Comparison of ENCODE assay signal across 7 cellular contexts in genomic region chr3:179149951-179150350, GRCh38. TPM values are rescaled to one million over a fixed set of nuclear protein-coding genes. Genes with fewer than 3 reads are reported as not detected.
DNase-seq lines count a peak whose midpoint lies in the region; ATAC-seq and TF ChIP-seq lines count a peak whose summit lies in the region.

No MANE protein-coding gene starts in this region.

- DNase-seq in HL-60 (ENCODE audit: low read depth in 1 of 2, low spot score in 1 of 2) = no peak
- no peak for DNase-seq in activated CD8-positive, alpha-beta T cell treated with anti-CD3 and anti-CD28 coated beads for 36 hours
- DNase-seq in COR-L47 (lab: John Stamatoyannopoulos, UW) = no peak
- no peak for DNase-seq in D341Med (ENCODE audit: low spot score)

- peak overlapping the region; percentile 50 to 97 (median 91) for H3K9ac ChIP-seq in subcutaneous abdominal adipose tissue (ENCODE audit: low read length in 5 of 5)

- H3K27me3 ChIP-seq in HL-60 (ENCODE audit: insufficient read depth, poor library complexity, severe bottlenecking) (no peaks in the 10 kb centered on the region), subcutaneous abdominal adipose tissue (ENCODE audit: control insufficient read depth in 5 of 5, insufficient read depth in 4 of 5, low read length in 5 of 5) (no peaks in the 10 kb centered on the region)

- POLR2A ChIA-PET in activated CD8-positive, alpha-beta T cell treated with anti-CD3 and anti-CD28 coated beads for 36 hours (lab: Charles Lee) = interaction anchor here (0.6 to 2.9 kb wide), 12 partner anchors 9 to 413 kb away, joined by 3 to 13 read pairs (median 4); partner anchors contain the start of genes ACTL6A, MFN1 and ZMAT3

- no peaks in the 10 kb centered on the region for H3K36me3 Mint-ChIP-seq in activated CD8-positive, alpha-beta T cell treated with anti-CD3 and anti-CD28 coated beads for 36 hours (ENCODE audit: low read depth)

- H3K4me3 ChIP-seq in HL-60 (replicated peaks; ENCODE audit: insufficient read depth, low read length) (peak overlapping the region; percentile 88; the same call in 1 of the 2 replicates), iPS-18c (ENCODE audit: insufficient read depth, low read depth, low read length) (peak overlapping the region; percentile 72; the same call in 1 of the 2 replicates), subcutaneous abdominal adipose tissue (ENCODE audit: low read depth in 1 of 5, low read length in 5 of 5) (peak overlapping the region; percentile 85 to 96 (median 94))

- H3K27ac ChIP-seq in HL-60 (replicated peaks) (no peak overlapping the region), subcutaneous abdominal adipose tissue (ENCODE audit: low read depth, low read length) (peak overlapping the region; percentile 81)

- H3K27me3 Mint-ChIP-seq in activated CD8-positive, alpha-beta T cell treated with anti-CD3 and anti-CD28 coated beads for 36 hours = no peaks in the 10 kb centered on the region

- no peaks in the 10 kb centered on the region for H3K9me3 Mint-ChIP-seq in activated CD8-positive, alpha-beta T cell treated with anti-CD3 and anti-CD28 coated beads for 36 hours

- H3K4me1 ChIP-seq in subcutaneous abdominal adipose tissue (ENCODE audit: control insufficient read depth in 5 of 5, insufficient read depth in 5 of 5, low read length in 5 of 5) = peaks cover 0 to 25% (median 22%) of the 10 kb centered on the region in 5 donors

- intact Hi-C loops in activated CD8-positive, alpha-beta T cell treated with anti-CD3 and anti-CD28 coated beads for 36 hours (cut with micrococcal nuclease) = loop anchor here (5.0 kb wide), 1 partner anchor 148 kb away; no protein-coding TSS in a partner anchor

- ATAC-seq in activated CD8-positive, alpha-beta T cell treated with anti-CD3 and anti-CD28 coated beads for 36 hours = no peak
- ATAC-seq in HG02798 (IDR thresholded peaks at IDR 0.05; ENCODE audit: poor library complexity, unreplicated experiment) = no peak

- no peak for TF ChIP-seq CTCF in HL-60 (IDR thresholded peaks at IDR 0.05; ENCODE audit: insufficient read depth, low read length)
- no peak for TF ChIP-seq CTCF in activated CD8-positive, alpha-beta T cell treated with anti-CD3 and anti-CD28 coated beads for 36 hours (IDR thresholded peaks at IDR 0.05)

- no peaks in the 10 kb centered on the region for H3K9me3 ChIP-seq in iPS-18c (ENCODE audit: control insufficient read depth, insufficient read depth, low read length)
- H3K9me3 ChIP-seq in subcutaneous abdominal adipose tissue (ENCODE audit: control insufficient read depth in 5 of 5, low read length in 5 of 5) = no peaks in the 10 kb centered on the region

- CTCF ChIA-PET in activated CD8-positive, alpha-beta T cell treated with anti-CD3 and anti-CD28 coated beads for 36 hours (lab: Charles Lee) = interaction anchor here (0.5 to 4.5 kb wide), 5 partner anchors 8 to 165 kb away, joined by 3 to 17 read pairs (median 4); no protein-coding TSS in a partner anchor

- H3K36me3 ChIP-seq in subcutaneous abdominal adipose tissue (ENCODE audit: control insufficient read depth in 5 of 5, insufficient read depth in 5 of 5, low read length in 5 of 5) = no peaks in the 10 kb centered on the region

- H3K27ac Mint-ChIP-seq in activated CD8-positive, alpha-beta T cell treated with anti-CD3 and anti-CD28 coated beads for 36 hours = peak overlapping the region; percentile 99

- peak overlapping the region; percentile 99 for H3K4me3 Mint-ChIP-seq in activated CD8-positive, alpha-beta T cell treated with anti-CD3 and anti-CD28 coated beads for 36 hours

- peaks cover 37% of the 10 kb centered on the region for H3K4me1 Mint-ChIP-seq in activated CD8-positive, alpha-beta T cell treated with anti-CD3 and anti-CD28 coated beads for 36 hours (ENCODE audit: low read depth)

RNA-seq across cellular contexts. Expression of gene PIK3CA, which starts 1.8 kb away (rescaled TPM):
- 10 to 100 TPM; 14.1 to 20.8 TPM for total RNA-seq in activated CD8-positive, alpha-beta T cell treated with anti-CD3 and anti-CD28 coated beads for 36 hours
